ENCODE assay signal across 10 cellular contexts in genomic region chr12:13198240-13198639, GRCh38. TPM values are rescaled to one million over a fixed set of nuclear protein-coding genes. Genes with fewer than 3 reads are reported as not detected.
A peak's percentile ranks its signal among the peaks of the same experiment; 100 is the strongest.
DNase-seq lines count a peak whose midpoint lies in the region; ATAC-seq, FAIRE-seq and TF ChIP-seq lines count a peak whose summit lies in the region.
"Had no signal": no experiment of that assay in that cellular context is flagged by ENCODE, and none has a peak within 500 bp of the region (broad histone marks: within the 10 kb centered on the region; RNA-seq: fewer than 3 reads in every experiment).

No MANE protein-coding gene starts in this region.

- peaks cover 66% of the 10 kb centered on the region for H3K79me2 ChIP-seq in astrocyte (ENCODE audit: insufficient read depth, low read length)
- H3K79me2 ChIP-seq in hepatocyte = peaks cover 4% of the 10 kb centered on the region

- no peak for TF ChIP-seq CTCF in HFFc6 (IDR thresholded peaks at IDR 0.05)
- no peak for TF ChIP-seq CTCF in astrocyte (IDR thresholded peaks at IDR 0.05; ENCODE audit: insufficient read depth, low read depth, low read length)
- no peak for TF ChIP-seq CTCF in hepatocyte (IDR thresholded peaks at IDR 0.05; ENCODE audit: poor library complexity)

- H3K4me3 Mint-ChIP-seq in HFFc6 (peak overlapping the region; percentile 98), astrocyte (ENCODE audit: unreplicated experiment) (peak overlapping the region; percentile 84)
- peak overlapping the region; percentile 71 for H3K4me3 Mint-ChIP-seq in stimulated activated effector memory CD8-positive, alpha-beta T cell treated with anti-CD3 and anti-CD28 coated beads, Interleukin-12 subunit alpha, Interleukin-12 subunit beta, amount 100 ng/mL, for 72 hours

- H3K9me3 ChIP-seq in astrocyte (ENCODE audit: insufficient read depth, low read depth, low read length) (no peaks in the 10 kb centered on the region), hepatocyte (ENCODE audit: low read depth) (no peaks in the 10 kb centered on the region)

- H3K27me3 ChIP-seq in astrocyte (ENCODE audit: insufficient read depth, low read length) (no peaks in the 10 kb centered on the region), hepatocyte (no peaks in the 10 kb centered on the region)

- H2AFZ ChIP-seq in astrocyte (ENCODE audit: low read depth, low read length) = no peak overlapping the region
- H2AFZ ChIP-seq in hepatocyte = no peak overlapping the region

- H3K4me1 ChIP-seq in astrocyte (ENCODE audit: insufficient read depth, low read length) = peaks cover 50% of the 10 kb centered on the region
- peaks cover 31% of the 10 kb centered on the region for H3K4me1 ChIP-seq in hepatocyte (ENCODE audit: insufficient read depth)

- 77% methylated on average over 4 of the region's 4 CpGs for WGBS in hepatocyte (ENCODE audit: low lambda C conversion rate, missing lambda C conversion rate)

- H3K36me3 ChIP-seq in astrocyte (ENCODE audit: insufficient read depth, low read length) = no peaks in the 10 kb centered on the region
- H3K36me3 ChIP-seq in hepatocyte (replicated peaks; ENCODE audit: insufficient read depth, low read depth) = no peaks in the 10 kb centered on the region

- H3K36me3 Mint-ChIP-seq in HFFc6 (ENCODE audit: low read depth) (peaks cover 59% of the 10 kb centered on the region), astrocyte (ENCODE audit: low read depth, unreplicated experiment) (peaks cover 2% of the 10 kb centered on the region)
- H3K36me3 Mint-ChIP-seq in stimulated activated effector memory CD8-positive, alpha-beta T cell treated with anti-CD3 and anti-CD28 coated beads, Interleukin-12 subunit alpha, Interleukin-12 subunit beta, amount 100 ng/mL, for 72 hours = no peaks in the 10 kb centered on the region

- H3K9me2 ChIP-seq in hepatocyte (replicated peaks; ENCODE audit: insufficient read depth) = no peaks in the 10 kb centered on the region

- H3K27ac Mint-ChIP-seq in HFFc6 = peak overlapping the region; percentile 98
- H3K27ac Mint-ChIP-seq in astrocyte (ENCODE audit: unreplicated experiment) = no peak overlapping the region
- no peak overlapping the region for H3K27ac Mint-ChIP-seq in stimulated activated effector memory CD8-positive, alpha-beta T cell treated with anti-CD3 and anti-CD28 coated beads, Interleukin-12 subunit alpha, Interleukin-12 subunit beta, amount 100 ng/mL, for 72 hours

- peak overlapping the region; percentile 97 for H3K27ac ChIP-seq in astrocyte (ENCODE audit: low read depth, low read length)
- H3K27ac ChIP-seq in hepatocyte = peak overlapping the region; percentile 91

- H3K9ac ChIP-seq in astrocyte (ENCODE audit: low read length) = peak overlapping the region; percentile 99

- no peak for ATAC-seq in stimulated activated effector memory CD8-positive, alpha-beta T cell treated with anti-CD3 and anti-CD28 coated beads, Interleukin-12 subunit alpha, Interleukin-12 subunit beta, amount 100 ng/mL, for 72 hours
- ATAC-seq in HG02840 (IDR thresholded peaks at IDR 0.05; ENCODE audit: low FRiP score, unreplicated experiment) = no peak

- H4K20me1 ChIP-seq in astrocyte (ENCODE audit: insufficient read depth, low read length) (peaks cover 11% of the 10 kb centered on the region), hepatocyte (ENCODE audit: insufficient read depth, poor library complexity, severe bottlenecking) (no peaks in the 10 kb centered on the region)

- H3K27me3 Mint-ChIP-seq in HFFc6 (ENCODE audit: insufficient read depth) = peaks cover 16% of the 10 kb centered on the region
- no peaks in the 10 kb centered on the region for H3K27me3 Mint-ChIP-seq in astrocyte (ENCODE audit: low read depth, unreplicated experiment)

- peak; percentile 80 for FAIRE-seq in astrocyte (lab: Jason Lieb, UNC)

- H3K4me1 Mint-ChIP-seq in HFFc6 (ENCODE audit: low read depth) (peaks cover 86% of the 10 kb centered on the region), astrocyte (ENCODE audit: low read depth, unreplicated experiment) (peaks cover 54% of the 10 kb centered on the region)
- peaks cover 38% of the 10 kb centered on the region for H3K4me1 Mint-ChIP-seq in stimulated activated effector memory CD8-positive, alpha-beta T cell treated with anti-CD3 and anti-CD28 coated beads, Interleukin-12 subunit alpha, Interleukin-12 subunit beta, amount 100 ng/mL, for 72 hours

- peak overlapping the region; percentile 96 for H3K4me3 ChIP-seq in astrocyte (ENCODE audit: insufficient read depth, low read depth, low read length)
- no peak overlapping the region for H3K4me3 ChIP-seq in hepatocyte

- no peaks in the 10 kb centered on the region for H3K9me3 Mint-ChIP-seq in HFFc6
- H3K9me3 Mint-ChIP-seq in astrocyte (ENCODE audit: unreplicated experiment) = no peaks in the 10 kb centered on the region
- H3K9me3 Mint-ChIP-seq in stimulated activated effector memory CD8-positive, alpha-beta T cell treated with anti-CD3 and anti-CD28 coated beads, Interleukin-12 subunit alpha, Interleukin-12 subunit beta, amount 100 ng/mL, for 72 hours = no peaks in the 10 kb centered on the region

- H3K4me2 ChIP-seq in astrocyte (ENCODE audit: low read length) (peak overlapping the region; percentile 92), hepatocyte (peak overlapping the region; percentile 71)

- no peak for DNase-seq in HFFc6
- no peak for DNase-seq in astrocyte (ENCODE audit: low read depth)
- DNase-seq in hepatocyte (ENCODE audit: low spot score) = no peak
- DNase-seq in stimulated activated effector memory CD8-positive, alpha-beta T cell treated with anti-CD3 and anti-CD28 coated beads, Interleukin-12 subunit alpha, Interleukin-12 subunit beta, amount 100 ng/mL, for 72 hours (ENCODE audit: low spot score in 2 of 2) = no peak
- DNase-seq in CD1c-positive myeloid dendritic cell (ENCODE audit: extremely low spot score) = no peak
- no peak for DNase-seq in NCI-H1048 (lab: John Stamatoyannopoulos, UW)
- no peak for DNase-seq in NCI-H774 (lab: John Stamatoyannopoulos, UW)
- DNase-seq: cortex of kidney, NCI-H2081 treated with DMSO at 0.1 percent for 48 hours had no signal

RNA-seq across cellular contexts. Expression of gene EMP1, which starts 1.7 kb away (rescaled TPM):
- total RNA-seq in HFFc6 (2021; fragmentation: NEBNext Ultra II Directional; extraction: Animal tissue kit (Norgen Biotek cat#: 25700)) = 100 to 1,000 TPM; 217 to 417 (median 356) TPM
- total RNA-seq in astrocyte = 57.6 and 71.7 TPM in 2 replicates
- 39.9 and 67.3 TPM in 2 replicates for total RNA-seq in hepatocyte
- 51.1 and 52.6 TPM in 2 replicates for polyA plus RNA-seq in hepatocyte
